Comparison of ENCODE assay signal across 1 cellular context in the genomic region with DNA sequence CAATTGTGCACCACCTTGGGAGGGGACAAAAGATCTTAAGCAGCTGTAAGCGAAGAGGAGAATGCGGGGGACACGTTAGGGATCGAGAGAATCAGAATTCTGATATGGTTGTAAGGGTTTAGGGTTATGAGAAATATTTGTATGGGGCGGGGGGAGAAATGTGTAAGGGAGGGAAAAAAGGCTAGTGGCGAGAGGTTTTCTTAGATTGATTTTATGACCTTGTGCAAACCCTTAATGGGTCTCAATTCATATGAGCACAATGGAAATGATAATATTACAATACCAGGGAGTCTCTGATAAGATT.
TF ChIP-seq lines count a peak whose summit lies in the region.

No MANE protein-coding gene starts in this region.

TF ChIP-seq in endothelial cell of umbilical vein, 7 proteins besides CTCF, POLR2A, EP300 and RAD21:
- TF ChIP-seq JUN (IDR thresholded peaks at IDR 0.05; ENCODE audit: borderline replicate concordance, insufficient read depth, insufficient read length, low read depth) = no peak
- TF ChIP-seq, protein P1, sequence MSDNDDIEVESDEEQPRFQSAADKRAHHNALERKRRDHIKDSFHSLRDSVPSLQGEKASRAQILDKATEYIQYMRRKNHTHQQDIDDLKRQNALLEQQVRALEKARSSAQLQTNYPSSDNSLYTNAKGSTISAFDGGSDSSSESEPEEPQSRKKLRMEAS (IDR thresholded peaks at IDR 0.05; ENCODE audit: insufficient read depth, insufficient read length) = no peak
- no peak for TF ChIP-seq FOS (IDR thresholded peaks at IDR 0.05; ENCODE audit: borderline replicate concordance, insufficient read depth, low read length)
- no peak for TF ChIP-seq MYC (IDR thresholded peaks at IDR 0.05; ENCODE audit: low read depth, low read length)
- TF ChIP-seq GATA2 (IDR thresholded peaks at IDR 0.05; ENCODE audit: insufficient read depth, insufficient read length, low read depth, low read length) = no peak
